27 cellular contexts compared by ENCODE assay signal in the genomic region with DNA sequence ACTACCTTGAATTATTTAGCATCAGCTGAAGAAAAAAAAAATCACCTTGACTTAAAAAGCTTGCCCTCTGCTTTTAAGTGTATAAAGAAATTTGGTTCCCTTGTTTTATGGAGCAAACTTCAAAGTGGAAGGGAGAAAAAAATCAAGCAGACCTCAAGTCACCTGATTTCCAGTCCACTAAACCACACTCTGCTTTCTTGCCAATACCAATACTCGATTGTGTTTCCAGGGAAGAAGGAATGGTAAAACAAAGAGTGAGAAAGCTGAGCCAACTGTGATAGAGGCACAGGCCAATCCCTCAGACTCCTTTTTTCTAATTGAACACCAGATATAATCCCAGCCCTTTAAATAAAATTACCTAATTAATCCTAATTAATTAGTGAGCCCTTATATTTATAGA.
DNase-seq lines count a peak whose midpoint lies in the region; ATAC-seq lines count a peak whose summit lies in the region.
"Had no signal": no experiment of that assay in that cellular context is flagged by ENCODE, and none has a peak within 500 bp of the region (broad histone marks: within the 10 kb centered on the region; RNA-seq: fewer than 3 reads in every experiment).

No MANE protein-coding gene starts in this region.

- no peaks in the 10 kb centered on the region for H3K27me3 Mint-ChIP-seq in CD4-positive, alpha-beta memory T cell
- no peaks in the 10 kb centered on the region for H3K27me3 Mint-ChIP-seq in activated T-helper 17 cell treated with anti-CD3 and anti-CD28 coated beads, Interleukin-2, amount 50 U/mL, for 72 hours
- H3K27me3 Mint-ChIP-seq in effector memory CD8-positive, alpha-beta T cell, result no peaks in the 10 kb centered on the region
- H3K27me3 Mint-ChIP-seq: activated CD4-positive, alpha-beta T cell treated with anti-CD3 and anti-CD28 coated beads, Interleukin-2, amount 10 ng/mL, durations not matched to agents 24 days and 14 days; activated naive CD8-positive, alpha-beta T cell treated with anti-CD3 and anti-CD28 coated beads, Interleukin-2, amount 10 ng/mL, durations not matched to agents 7 days and 5 days; CD4-positive, CD25-positive, alpha-beta regulatory T cell; naive thymus-derived CD8-positive, alpha-beta T cell had no signal

- CTCF ChIA-PET in CD4-positive, alpha-beta memory T cell (lab: Charles Lee; ENCODE audit: partially characterized antibody), result no interaction called here

- POLR2A ChIA-PET in CD4-positive, alpha-beta memory T cell (lab: Charles Lee; ENCODE audit: partially characterized antibody), result interaction anchor here (1.0 kb wide), 1 partner anchor 18 kb away, joined by 3 read pairs; no protein-coding TSS in a partner anchor

- H3K4me1 ChIP-seq in CD4-positive, alpha-beta memory T cell (ENCODE audit: insufficient read depth, low read length), result no peaks in the 10 kb centered on the region
- H3K4me1 ChIP-seq: testis had no signal

- ATAC-seq in activated T-helper 17 cell treated with anti-CD3 and anti-CD28 coated beads, Interleukin-2, amount 50 U/mL, for 72 hours (replicated peaks), result no peak
- no peak for ATAC-seq in effector memory CD8-positive, alpha-beta T cell (replicated peaks)
- no peak for ATAC-seq in GM19351 (IDR thresholded peaks at IDR 0.05; ENCODE audit: unreplicated experiment)
- ATAC-seq: GM23338; heart left ventricle; naive thymus-derived CD8-positive, alpha-beta T cell had no signal

- peaks cover 0 to 4% (median under 1%) of the 10 kb centered on the region in 8 donors for H3K9me3 Mint-ChIP-seq in CD4-positive, alpha-beta memory T cell
- H3K9me3 Mint-ChIP-seq in activated T-helper 17 cell treated with anti-CD3 and anti-CD28 coated beads, Interleukin-2, amount 50 U/mL, for 72 hours, result peaks cover 11% of the 10 kb centered on the region
- H3K9me3 Mint-ChIP-seq in effector memory CD8-positive, alpha-beta T cell, result peaks cover 3 to 8% of the 10 kb centered on the region in 2 donors

- H3K27ac ChIP-seq in CD4-positive, alpha-beta memory T cell (ENCODE audit: low read depth, low read length), result no peak overlapping the region
- H3K27ac ChIP-seq in substantia nigra (ENCODE audit: low read depth, low read length, poor library complexity, severe bottlenecking), result no peak overlapping the region
- H3K27ac ChIP-seq: testis, VCaP had no signal

- DNase-seq in CD4-positive, alpha-beta memory T cell, result no peak
- no peak for DNase-seq in effector memory CD8-positive, alpha-beta T cell
- DNase-seq in renal cortical epithelial cell (ENCODE audit: low read depth) (peak; percentile 13), DMS 273 treated with DMSO at 0.1 percent for 48 hours (lab: John Stamatoyannopoulos, UW) (no peak), substantia nigra (lab: John Stamatoyannopoulos, UW) (no peak), nucleus accumbens (lab: John Stamatoyannopoulos, UW) (no peak)
- DNase-seq: activated CD4-positive, alpha-beta T cell treated with anti-CD3 and anti-CD28 coated beads, Interleukin-2, amount 10 ng/mL, durations not matched to agents 24 days and 14 days; activated gamma-delta T cell; activated naive CD8-positive, alpha-beta T cell treated with anti-CD3 and anti-CD28 coated beads, Interleukin-2, amount 10 ng/mL, durations not matched to agents 7 days and 5 days; AML-193; aorta; CD4-positive, CD25-positive, alpha-beta regulatory T cell; cerebellar nuclear complex; heart left ventricle; midbrain; naive thymus-derived CD8-positive, alpha-beta T cell; NCI-H146; NCI-H2107; NCI-H748 treated with DMSO at 0.1 percent for 48 hours; SIG-M5; stimulated activated naive CD4-positive, alpha-beta T cell; T1000; testis had no signal

- H3K9me3 ChIP-seq in CD4-positive, alpha-beta memory T cell (ENCODE audit: control insufficient read depth in 1 of 2, low read length in 2 of 2), result no peaks in the 10 kb centered on the region
- H3K9me3 ChIP-seq: testis had no signal

- H3K4me3 ChIP-seq in CD4-positive, alpha-beta memory T cell (ENCODE audit: low read length in 2 of 2), result no peak overlapping the region
- H3K4me3 ChIP-seq: GM23338, testis had no signal

- no peaks in the 10 kb centered on the region for H3K27me3 ChIP-seq in CD4-positive, alpha-beta memory T cell (ENCODE audit: insufficient read depth, low read length)
- H3K27me3 ChIP-seq: heart left ventricle, testis had no signal

- peak overlapping the region in 1 of 8 donors; percentile 10 for H3K4me3 Mint-ChIP-seq in CD4-positive, alpha-beta memory T cell
- no peak overlapping the region for H3K4me3 Mint-ChIP-seq in activated T-helper 17 cell treated with anti-CD3 and anti-CD28 coated beads, Interleukin-2, amount 50 U/mL, for 72 hours
- H3K4me3 Mint-ChIP-seq in effector memory CD8-positive, alpha-beta T cell, result no peak overlapping the region
- H3K4me3 Mint-ChIP-seq: activated CD4-positive, alpha-beta T cell treated with anti-CD3 and anti-CD28 coated beads, Interleukin-2, amount 10 ng/mL, durations not matched to agents 24 days and 14 days; activated naive CD8-positive, alpha-beta T cell treated with anti-CD3 and anti-CD28 coated beads, Interleukin-2, amount 10 ng/mL, durations not matched to agents 7 days and 5 days; CD4-positive, CD25-positive, alpha-beta regulatory T cell; GM23338; naive thymus-derived CD8-positive, alpha-beta T cell had no signal

- H3K36me3 Mint-ChIP-seq in CD4-positive, alpha-beta memory T cell, result peaks cover 69 to 80% of the 10 kb centered on the region in 2 donors
- peaks cover 63% of the 10 kb centered on the region for H3K36me3 Mint-ChIP-seq in activated T-helper 17 cell treated with anti-CD3 and anti-CD28 coated beads, Interleukin-2, amount 50 U/mL, for 72 hours (ENCODE audit: low read depth)
- H3K36me3 Mint-ChIP-seq in effector memory CD8-positive, alpha-beta T cell (ENCODE audit: insufficient read depth), result peaks cover 19% of the 10 kb centered on the region

- intact Hi-C loops in CD4-positive, alpha-beta memory T cell (cut with micrococcal nuclease), result no loop called here

- H3K27ac Mint-ChIP-seq in CD4-positive, alpha-beta memory T cell, result peak overlapping the region in 5 of 7 donors; percentile 35 to 76 (median 42)
- H3K27ac Mint-ChIP-seq in activated T-helper 17 cell treated with anti-CD3 and anti-CD28 coated beads, Interleukin-2, amount 50 U/mL, for 72 hours, result peak overlapping the region; percentile 33
- peak overlapping the region; percentile 52 to 57 for H3K27ac Mint-ChIP-seq in effector memory CD8-positive, alpha-beta T cell
- H3K27ac Mint-ChIP-seq: activated CD4-positive, alpha-beta T cell treated with anti-CD3 and anti-CD28 coated beads, Interleukin-2, amount 10 ng/mL, durations not matched to agents 24 days and 14 days; GM23338 had no signal

- peaks cover 43 to 81% (median 70%) of the 10 kb centered on the region in 4 donors for H3K4me1 Mint-ChIP-seq in CD4-positive, alpha-beta memory T cell
- H3K4me1 Mint-ChIP-seq in activated T-helper 17 cell treated with anti-CD3 and anti-CD28 coated beads, Interleukin-2, amount 50 U/mL, for 72 hours, result peaks cover 43% of the 10 kb centered on the region
- peaks cover 26 to 41% of the 10 kb centered on the region in 2 donors for H3K4me1 Mint-ChIP-seq in effector memory CD8-positive, alpha-beta T cell (ENCODE audit: low read depth in 2 of 2)

- H3K36me3 ChIP-seq in CD4-positive, alpha-beta memory T cell (ENCODE audit: insufficient read depth, low read length), result peaks cover 3% of the 10 kb centered on the region
- H3K36me3 ChIP-seq: heart left ventricle had no signal
